Comparison of ENCODE assay signal across 1 cellular context in the genomic region with DNA sequence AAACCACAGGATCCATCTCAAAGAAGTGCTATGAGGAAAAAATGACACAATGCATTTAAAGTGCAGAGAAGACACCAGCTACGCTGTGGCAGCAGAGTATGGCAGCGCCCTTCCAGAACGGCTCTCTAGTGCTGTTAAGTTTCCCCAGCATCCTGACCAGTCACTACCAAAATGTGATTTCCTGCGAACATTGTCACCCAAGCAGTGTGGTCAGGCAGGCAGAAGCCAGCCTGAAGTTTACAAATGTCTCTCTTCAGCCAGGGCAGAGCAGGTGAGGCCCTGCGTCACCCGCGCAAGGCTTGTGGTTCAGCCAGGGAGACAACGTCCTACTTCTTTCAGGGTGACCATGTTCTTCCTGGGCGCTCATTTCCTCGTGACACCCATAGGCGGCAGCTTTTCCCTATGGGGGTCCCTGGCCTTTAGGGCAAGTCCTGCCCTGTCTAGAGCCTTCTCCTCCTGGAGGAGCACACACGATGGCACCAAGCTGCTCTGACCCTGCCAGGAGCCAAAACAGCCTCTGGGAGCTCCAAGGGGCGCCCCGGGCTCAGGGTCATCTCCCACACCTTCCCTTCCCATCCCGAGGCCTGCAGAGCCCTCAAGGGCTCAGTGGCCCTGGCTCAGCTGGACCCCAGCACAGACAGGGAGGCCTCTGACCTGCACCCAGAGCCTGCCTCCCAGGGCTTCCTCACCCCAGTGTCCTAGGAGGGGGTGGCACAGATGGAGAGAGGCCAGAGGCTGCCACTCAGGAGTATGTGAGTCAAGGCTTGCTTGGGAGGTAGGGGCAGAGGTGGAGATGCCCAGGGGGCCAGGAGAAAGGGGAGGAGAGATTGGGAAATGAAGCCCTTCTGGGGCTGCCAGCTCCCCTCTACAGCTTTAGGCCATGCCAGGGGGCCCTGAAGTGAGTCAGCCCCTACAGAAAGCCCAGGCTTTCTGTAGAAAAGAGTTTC.
TF ChIP-seq lines count a peak whose summit lies in the region.

No MANE protein-coding gene starts in this region.

TF ChIP-seq in HepG2, 621 proteins besides CTCF, POLR2A, EP300 and RAD21 (continued from another document and continues in another):
- TF ChIP-seq RBM39 (IDR thresholded peaks at IDR 0.05; ENCODE audit: low read depth, low read length, poor library complexity, severe bottlenecking) = peak; percentile 65
- no peak; the same call in 1 of the 2 replicates for TF ChIP-seq BORCS8-MEF2B (CRISPR knock-in tag; IDR thresholded peaks at IDR 0.05)
- no peak for TF ChIP-seq TAF15 (IDR thresholded peaks at IDR 0.05; ENCODE audit: low read depth, low read length, poor library complexity, severe bottlenecking)
- TF ChIP-seq CREB1 (IDR thresholded peaks at IDR 0.05) = no peak
- TF ChIP-seq CREB1 (CRISPR knock-in tag; IDR thresholded peaks at IDR 0.05) = no peak
- no peak for TF ChIP-seq ZNF468 (CRISPR knock-in tag; IDR thresholded peaks at IDR 0.05)
- 0 out of 2 replicates have a peak, but pooled peaks have one; percentile 53 for TF ChIP-seq ZNF12 (CRISPR knock-in tag; IDR thresholded peaks at IDR 0.05)
- TF ChIP-seq, protein P1, sequence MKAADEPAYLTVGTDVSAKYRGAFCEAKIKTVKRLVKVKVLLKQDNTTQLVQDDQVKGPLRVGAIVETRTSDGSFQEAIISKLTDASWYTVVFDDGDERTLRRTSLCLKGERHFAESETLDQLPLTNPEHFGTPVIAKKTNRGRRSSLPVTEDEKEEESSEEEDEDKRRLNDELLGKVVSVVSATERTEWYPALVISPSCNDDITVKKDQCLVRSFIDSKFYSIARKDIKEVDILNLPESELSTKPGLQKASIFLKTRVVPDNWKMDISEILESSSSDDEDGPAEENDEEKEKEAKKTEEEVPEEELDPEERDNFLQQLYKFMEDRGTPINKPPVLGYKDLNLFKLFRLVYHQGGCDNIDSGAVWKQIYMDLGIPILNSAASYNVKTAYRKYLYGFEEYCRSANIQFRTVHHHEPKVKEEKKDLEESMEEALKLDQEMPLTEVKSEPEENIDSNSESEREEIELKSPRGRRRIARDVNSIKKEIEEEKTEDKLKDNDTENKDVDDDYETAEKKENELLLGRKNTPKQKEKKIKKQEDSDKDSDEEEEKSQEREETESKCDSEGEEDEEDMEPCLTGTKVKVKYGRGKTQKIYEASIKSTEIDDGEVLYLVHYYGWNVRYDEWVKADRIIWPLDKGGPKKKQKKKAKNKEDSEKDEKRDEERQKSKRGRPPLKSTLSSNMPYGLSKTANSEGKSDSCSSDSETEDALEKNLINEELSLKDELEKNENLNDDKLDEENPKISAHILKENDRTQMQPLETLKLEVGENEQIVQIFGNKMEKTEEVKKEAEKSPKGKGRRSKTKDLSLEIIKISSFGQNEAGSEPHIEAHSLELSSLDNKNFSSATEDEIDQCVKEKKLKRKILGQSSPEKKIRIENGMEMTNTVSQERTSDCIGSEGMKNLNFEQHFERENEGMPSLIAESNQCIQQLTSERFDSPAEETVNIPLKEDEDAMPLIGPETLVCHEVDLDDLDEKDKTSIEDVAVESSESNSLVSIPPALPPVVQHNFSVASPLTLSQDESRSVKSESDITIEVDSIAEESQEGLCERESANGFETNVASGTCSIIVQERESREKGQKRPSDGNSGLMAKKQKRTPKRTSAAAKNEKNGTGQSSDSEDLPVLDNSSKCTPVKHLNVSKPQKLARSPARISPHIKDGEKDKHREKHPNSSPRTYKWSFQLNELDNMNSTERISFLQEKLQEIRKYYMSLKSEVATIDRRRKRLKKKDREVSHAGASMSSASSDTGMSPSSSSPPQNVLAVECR (CRISPR knock-in tag; IDR thresholded peaks at IDR 0.05; ENCODE audit: borderline replicate concordance) = no peak
- no peak; the same call in 1 of the 2 replicates for TF ChIP-seq AHR (CRISPR knock-in tag; IDR thresholded peaks at IDR 0.05)
- TF ChIP-seq TP53 (CRISPR knock-in tag; conservative IDR thresholded peaks at IDR 0.05) = no peak; the same call in 1 of the 2 replicates
- peak; percentile 62; the same call in 1 of the 2 replicates for TF ChIP-seq ZFP37 (CRISPR knock-in tag; IDR thresholded peaks at IDR 0.05; ENCODE audit: borderline replicate concordance)
- TF ChIP-seq, protein P2, sequence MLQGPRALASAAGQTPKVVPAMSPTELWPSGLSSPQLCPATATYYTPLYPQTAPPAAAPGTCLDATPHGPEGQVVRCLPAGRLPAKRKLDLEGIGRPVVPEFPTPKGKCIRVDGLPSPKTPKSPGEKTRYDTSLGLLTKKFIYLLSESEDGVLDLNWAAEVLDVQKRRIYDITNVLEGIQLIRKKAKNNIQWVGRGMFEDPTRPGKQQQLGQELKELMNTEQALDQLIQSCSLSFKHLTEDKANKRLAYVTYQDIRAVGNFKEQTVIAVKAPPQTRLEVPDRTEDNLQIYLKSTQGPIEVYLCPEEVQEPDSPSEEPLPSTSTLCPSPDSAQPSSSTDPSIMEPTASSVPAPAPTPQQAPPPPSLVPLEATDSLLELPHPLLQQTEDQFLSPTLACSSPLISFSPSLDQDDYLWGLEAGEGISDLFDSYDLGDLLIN (CRISPR knock-in tag; IDR thresholded peaks at IDR 0.05; ENCODE audit: borderline replicate concordance) = peak; percentile 29; the same call in 1 of the 2 replicates
- TF ChIP-seq ZC3H13 (CRISPR knock-in tag; IDR thresholded peaks at IDR 0.05) = no peak
- TF ChIP-seq, protein P3, sequence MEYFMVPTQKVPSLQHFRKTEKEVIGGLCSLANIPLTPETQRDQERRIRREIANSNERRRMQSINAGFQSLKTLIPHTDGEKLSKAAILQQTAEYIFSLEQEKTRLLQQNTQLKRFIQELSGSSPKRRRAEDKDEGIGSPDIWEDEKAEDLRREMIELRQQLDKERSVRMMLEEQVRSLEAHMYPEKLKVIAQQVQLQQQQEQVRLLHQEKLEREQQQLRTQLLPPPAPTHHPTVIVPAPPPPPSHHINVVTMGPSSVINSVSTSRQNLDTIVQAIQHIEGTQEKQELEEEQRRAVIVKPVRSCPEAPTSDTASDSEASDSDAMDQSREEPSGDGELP (IDR thresholded peaks at IDR 0.05; ENCODE audit: borderline replicate concordance, low read depth) = no peak
- TF ChIP-seq, protein P4, sequence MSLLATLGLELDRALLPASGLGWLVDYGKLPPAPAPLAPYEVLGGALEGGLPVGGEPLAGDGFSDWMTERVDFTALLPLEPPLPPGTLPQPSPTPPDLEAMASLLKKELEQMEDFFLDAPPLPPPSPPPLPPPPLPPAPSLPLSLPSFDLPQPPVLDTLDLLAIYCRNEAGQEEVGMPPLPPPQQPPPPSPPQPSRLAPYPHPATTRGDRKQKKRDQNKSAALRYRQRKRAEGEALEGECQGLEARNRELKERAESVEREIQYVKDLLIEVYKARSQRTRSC (CRISPR knock-in tag; IDR thresholded peaks at IDR 0.05; ENCODE audit: low read depth) = no peak
- TF ChIP-seq CBX5 (CRISPR knock-in tag; IDR thresholded peaks at IDR 0.05; ENCODE audit: borderline replicate concordance) = peak; percentile 72
- 0 out of 2 replicates have a peak, but pooled peaks have one; percentile 39 for TF ChIP-seq KLF9 (CRISPR knock-in tag; IDR thresholded peaks at IDR 0.05; ENCODE audit: low read depth)
- TF ChIP-seq, protein P5, sequence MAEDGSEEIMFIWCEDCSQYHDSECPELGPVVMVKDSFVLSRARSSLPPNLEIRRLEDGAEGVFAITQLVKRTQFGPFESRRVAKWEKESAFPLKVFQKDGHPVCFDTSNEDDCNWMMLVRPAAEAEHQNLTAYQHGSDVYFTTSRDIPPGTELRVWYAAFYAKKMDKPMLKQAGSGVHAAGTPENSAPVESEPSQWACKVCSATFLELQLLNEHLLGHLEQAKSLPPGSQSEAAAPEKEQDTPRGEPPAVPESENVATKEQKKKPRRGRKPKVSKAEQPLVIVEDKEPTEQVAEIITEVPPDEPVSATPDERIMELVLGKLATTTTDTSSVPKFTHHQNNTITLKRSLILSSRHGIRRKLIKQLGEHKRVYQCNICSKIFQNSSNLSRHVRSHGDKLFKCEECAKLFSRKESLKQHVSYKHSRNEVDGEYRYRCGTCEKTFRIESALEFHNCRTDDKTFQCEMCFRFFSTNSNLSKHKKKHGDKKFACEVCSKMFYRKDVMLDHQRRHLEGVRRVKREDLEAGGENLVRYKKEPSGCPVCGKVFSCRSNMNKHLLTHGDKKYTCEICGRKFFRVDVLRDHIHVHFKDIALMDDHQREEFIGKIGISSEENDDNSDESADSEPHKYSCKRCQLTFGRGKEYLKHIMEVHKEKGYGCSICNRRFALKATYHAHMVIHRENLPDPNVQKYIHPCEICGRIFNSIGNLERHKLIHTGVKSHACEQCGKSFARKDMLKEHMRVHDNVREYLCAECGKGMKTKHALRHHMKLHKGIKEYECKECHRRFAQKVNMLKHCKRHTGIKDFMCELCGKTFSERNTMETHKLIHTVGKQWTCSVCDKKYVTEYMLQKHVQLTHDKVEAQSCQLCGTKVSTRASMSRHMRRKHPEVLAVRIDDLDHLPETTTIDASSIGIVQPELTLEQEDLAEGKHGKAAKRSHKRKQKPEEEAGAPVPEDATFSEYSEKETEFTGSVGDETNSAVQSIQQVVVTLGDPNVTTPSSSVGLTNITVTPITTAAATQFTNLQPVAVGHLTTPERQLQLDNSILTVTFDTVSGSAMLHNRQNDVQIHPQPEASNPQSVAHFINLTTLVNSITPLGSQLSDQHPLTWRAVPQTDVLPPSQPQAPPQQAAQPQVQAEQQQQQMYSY (CRISPR knock-in tag; IDR thresholded peaks at IDR 0.05) = no peak
- TF ChIP-seq HDAC1 (CRISPR knock-in tag; IDR thresholded peaks at IDR 0.05) = no peak
- no peak for TF ChIP-seq FOXP1 (IDR thresholded peaks at IDR 0.05)
- TF ChIP-seq FOXP1 (CRISPR knock-in tag; IDR thresholded peaks at IDR 0.05) = no peak
- TF ChIP-seq ZNF44 (CRISPR knock-in tag; IDR thresholded peaks at IDR 0.05) = no peak
- TF ChIP-seq, protein P6, sequence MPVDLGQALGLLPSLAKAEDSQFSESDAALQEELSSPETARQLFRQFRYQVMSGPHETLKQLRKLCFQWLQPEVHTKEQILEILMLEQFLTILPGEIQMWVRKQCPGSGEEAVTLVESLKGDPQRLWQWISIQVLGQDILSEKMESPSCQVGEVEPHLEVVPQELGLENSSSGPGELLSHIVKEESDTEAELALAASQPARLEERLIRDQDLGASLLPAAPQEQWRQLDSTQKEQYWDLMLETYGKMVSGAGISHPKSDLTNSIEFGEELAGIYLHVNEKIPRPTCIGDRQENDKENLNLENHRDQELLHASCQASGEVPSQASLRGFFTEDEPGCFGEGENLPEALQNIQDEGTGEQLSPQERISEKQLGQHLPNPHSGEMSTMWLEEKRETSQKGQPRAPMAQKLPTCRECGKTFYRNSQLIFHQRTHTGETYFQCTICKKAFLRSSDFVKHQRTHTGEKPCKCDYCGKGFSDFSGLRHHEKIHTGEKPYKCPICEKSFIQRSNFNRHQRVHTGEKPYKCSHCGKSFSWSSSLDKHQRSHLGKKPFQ (CRISPR knock-in tag; IDR thresholded peaks at IDR 0.05; ENCODE audit: insufficient replicate concordance) = no peak
- TF ChIP-seq, protein P7, sequence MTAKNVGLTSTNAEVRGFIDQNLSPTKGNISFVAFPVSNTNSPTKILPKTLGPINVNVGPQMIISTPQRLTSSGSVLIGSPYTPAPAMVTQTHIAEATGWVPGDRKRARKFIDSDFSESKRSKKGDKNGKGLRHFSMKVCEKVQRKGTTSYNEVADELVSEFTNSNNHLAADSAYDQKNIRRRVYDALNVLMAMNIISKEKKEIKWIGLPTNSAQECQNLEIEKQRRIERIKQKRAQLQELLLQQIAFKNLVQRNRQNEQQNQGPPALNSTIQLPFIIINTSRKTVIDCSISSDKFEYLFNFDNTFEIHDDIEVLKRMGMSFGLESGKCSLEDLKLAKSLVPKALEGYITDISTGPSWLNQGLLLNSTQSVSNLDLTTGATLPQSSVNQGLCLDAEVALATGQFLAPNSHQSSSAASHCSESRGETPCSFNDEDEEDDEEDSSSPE (CRISPR knock-in tag; IDR thresholded peaks at IDR 0.05) = no peak
- TF ChIP-seq SRSF1 (optimal IDR thresholded peaks at IDR 0.05; ENCODE audit: low read depth, low read length) = peak; percentile 85
- TF ChIP-seq, protein P8, sequence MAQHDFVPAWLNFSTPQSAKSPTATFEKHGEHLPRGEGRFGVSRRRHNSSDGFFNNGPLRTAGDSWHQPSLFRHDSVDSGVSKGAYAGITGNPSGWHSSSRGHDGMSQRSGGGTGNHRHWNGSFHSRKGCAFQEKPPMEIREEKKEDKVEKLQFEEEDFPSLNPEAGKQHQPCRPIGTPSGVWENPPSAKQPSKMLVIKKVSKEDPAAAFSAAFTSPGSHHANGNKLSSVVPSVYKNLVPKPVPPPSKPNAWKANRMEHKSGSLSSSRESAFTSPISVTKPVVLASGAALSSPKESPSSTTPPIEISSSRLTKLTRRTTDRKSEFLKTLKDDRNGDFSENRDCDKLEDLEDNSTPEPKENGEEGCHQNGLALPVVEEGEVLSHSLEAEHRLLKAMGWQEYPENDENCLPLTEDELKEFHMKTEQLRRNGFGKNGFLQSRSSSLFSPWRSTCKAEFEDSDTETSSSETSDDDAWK (CRISPR knock-in tag; IDR thresholded peaks at IDR 0.05) = no peak
- peak; percentile 74 for TF ChIP-seq GLI4 (CRISPR knock-in tag; IDR thresholded peaks at IDR 0.05; ENCODE audit: borderline replicate concordance)
- TF ChIP-seq MAFF (IDR thresholded peaks at IDR 0.05; ENCODE audit: low read depth, low read length) = no peak
- TF ChIP-seq TCF12 (IDR thresholded peaks at IDR 0.05) = no peak
- TF ChIP-seq TCF12 (CRISPR knock-in tag; IDR thresholded peaks at IDR 0.05) = no peak
- no peak for TF ChIP-seq NR1H2 (CRISPR knock-in tag; IDR thresholded peaks at IDR 0.05; ENCODE audit: borderline replicate concordance, low read depth)
- no peak for TF ChIP-seq RBM22 (optimal IDR thresholded peaks at IDR 0.05; ENCODE audit: low read length)
- TF ChIP-seq, protein P9, sequence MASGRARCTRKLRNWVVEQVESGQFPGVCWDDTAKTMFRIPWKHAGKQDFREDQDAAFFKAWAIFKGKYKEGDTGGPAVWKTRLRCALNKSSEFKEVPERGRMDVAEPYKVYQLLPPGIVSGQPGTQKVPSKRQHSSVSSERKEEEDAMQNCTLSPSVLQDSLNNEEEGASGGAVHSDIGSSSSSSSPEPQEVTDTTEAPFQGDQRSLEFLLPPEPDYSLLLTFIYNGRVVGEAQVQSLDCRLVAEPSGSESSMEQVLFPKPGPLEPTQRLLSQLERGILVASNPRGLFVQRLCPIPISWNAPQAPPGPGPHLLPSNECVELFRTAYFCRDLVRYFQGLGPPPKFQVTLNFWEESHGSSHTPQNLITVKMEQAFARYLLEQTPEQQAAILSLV (CRISPR knock-in tag; IDR thresholded peaks at IDR 0.05; ENCODE audit: borderline replicate concordance) = no peak
- TF ChIP-seq HIVEP1 (CRISPR knock-in tag; IDR thresholded peaks at IDR 0.05) = no peak; the same call in 1 of the 2 replicates
- TF ChIP-seq, protein P10, sequence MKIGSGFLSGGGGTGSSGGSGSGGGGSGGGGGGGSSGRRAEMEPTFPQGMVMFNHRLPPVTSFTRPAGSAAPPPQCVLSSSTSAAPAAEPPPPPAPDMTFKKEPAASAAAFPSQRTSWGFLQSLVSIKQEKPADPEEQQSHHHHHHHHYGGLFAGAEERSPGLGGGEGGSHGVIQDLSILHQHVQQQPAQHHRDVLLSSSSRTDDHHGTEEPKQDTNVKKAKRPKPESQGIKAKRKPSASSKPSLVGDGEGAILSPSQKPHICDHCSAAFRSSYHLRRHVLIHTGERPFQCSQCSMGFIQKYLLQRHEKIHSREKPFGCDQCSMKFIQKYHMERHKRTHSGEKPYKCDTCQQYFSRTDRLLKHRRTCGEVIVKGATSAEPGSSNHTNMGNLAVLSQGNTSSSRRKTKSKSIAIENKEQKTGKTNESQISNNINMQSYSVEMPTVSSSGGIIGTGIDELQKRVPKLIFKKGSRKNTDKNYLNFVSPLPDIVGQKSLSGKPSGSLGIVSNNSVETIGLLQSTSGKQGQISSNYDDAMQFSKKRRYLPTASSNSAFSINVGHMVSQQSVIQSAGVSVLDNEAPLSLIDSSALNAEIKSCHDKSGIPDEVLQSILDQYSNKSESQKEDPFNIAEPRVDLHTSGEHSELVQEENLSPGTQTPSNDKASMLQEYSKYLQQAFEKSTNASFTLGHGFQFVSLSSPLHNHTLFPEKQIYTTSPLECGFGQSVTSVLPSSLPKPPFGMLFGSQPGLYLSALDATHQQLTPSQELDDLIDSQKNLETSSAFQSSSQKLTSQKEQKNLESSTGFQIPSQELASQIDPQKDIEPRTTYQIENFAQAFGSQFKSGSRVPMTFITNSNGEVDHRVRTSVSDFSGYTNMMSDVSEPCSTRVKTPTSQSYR (CRISPR knock-in tag; IDR thresholded peaks at IDR 0.05; ENCODE audit: borderline replicate concordance) = no peak
- peak; percentile 20; the same call in 1 of the 2 replicates for TF ChIP-seq CAMTA2 (CRISPR knock-in tag; IDR thresholded peaks at IDR 0.05; ENCODE audit: borderline replicate concordance)
